ENCODE assay signal across 19 cellular contexts in the genomic region with DNA sequence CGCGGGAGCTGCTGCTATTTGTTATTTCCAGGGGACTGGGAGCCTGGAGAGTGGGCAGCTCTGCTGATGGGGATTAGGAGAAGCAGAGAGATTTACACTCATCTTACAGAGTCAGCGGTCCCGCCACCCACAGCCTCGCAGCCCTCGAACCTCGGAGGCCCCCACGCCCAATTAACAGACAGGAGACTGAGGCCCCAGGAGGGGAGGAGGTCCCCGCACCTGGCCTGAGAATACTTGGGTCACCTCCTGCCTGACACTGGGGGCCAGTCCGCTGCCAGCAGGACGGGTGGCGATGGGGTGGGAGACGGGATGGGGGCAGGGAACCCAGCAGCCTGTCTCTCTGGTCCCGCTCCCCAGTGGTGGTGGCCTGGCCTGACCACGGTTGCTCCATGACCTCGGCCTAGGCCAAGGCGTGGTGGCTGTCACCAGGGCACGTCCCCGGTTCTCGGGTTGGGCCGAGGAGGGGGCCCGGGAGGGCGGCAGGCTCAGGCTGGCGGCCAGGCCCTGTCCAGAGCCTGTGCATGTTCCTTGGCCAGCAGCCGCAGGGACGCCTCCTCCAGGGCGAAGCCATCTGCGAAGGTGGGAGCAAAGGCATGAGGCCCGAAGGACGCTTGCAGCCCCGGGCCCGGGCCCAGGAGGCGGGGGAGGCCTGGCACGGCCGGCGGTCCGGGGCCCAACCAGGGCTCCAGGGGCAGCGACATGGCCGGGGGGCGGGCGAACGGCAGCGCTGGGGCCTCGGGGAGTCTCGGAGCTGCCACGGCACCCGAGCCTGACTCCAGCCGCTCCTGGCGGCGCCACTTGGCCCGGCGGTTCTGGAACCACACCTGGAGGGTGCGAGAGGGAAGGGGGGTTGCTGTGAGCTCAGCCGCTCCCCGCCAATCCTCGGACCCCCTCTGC. TPM values are rescaled to one million over a fixed set of nuclear protein-coding genes. Genes with fewer than 3 reads are reported as not detected.
"Had no signal": no experiment of that assay in that cellular context is flagged by ENCODE, and none has a peak within 500 bp of the region (broad histone marks: within the 10 kb centered on the region; RNA-seq: fewer than 3 reads in every experiment).

No MANE protein-coding gene starts in this region.

- FAIRE-seq: endothelial cell of umbilical vein had no signal

- H3K9me3 ChIP-seq: esophagus squamous epithelium, ovary, thoracic aorta had no signal

- H3K4me3 ChIP-seq: esophagus squamous epithelium, ovary, thoracic aorta had no signal

- H3K27ac ChIP-seq: esophagus squamous epithelium, ovary, thoracic aorta had no signal

- ATAC-seq: activated T-cell treated with anti-CD3 and anti-CD28 coated beads, Interleukin-2, amount 50 U/mL, for 4 hours had no signal

- H3K36me3 ChIP-seq: ovary had no signal

- DNase-seq: activated CD4-positive, alpha-beta memory T cell treated with anti-CD3 and anti-CD28 coated beads for 36 hours; activated CD4-positive, alpha-beta T cell treated with anti-CD3 and anti-CD28 coated beads for 1 hour; activated effector memory CD4-positive, alpha-beta T cell treated with Interleukin-2 at 50 U/mL for 16 hours; activated naive CD4-positive, alpha-beta T cell treated with anti-CD3 and anti-CD28 coated beads, Interleukin-2, amount 50 U/mL, for 16 hours; activated T-cell treated with anti-CD3 and anti-CD28 coated beads, Interleukin-2, amount 50 U/mL, for 4 hours; central memory CD4-positive, alpha-beta T cell; cortex of kidney; effector CD4-positive, alpha-beta T cell; esophagus squamous epithelium; hippocampal formation; ovary; stimulated activated CD4-positive, alpha-beta T cell treated with anti-CD3 and anti-CD28 coated beads, Interleukin-1b, Interleukin-23, amount 100 ng/mL, for 48 hours; T-helper 9 cell had no signal

- H3K27me3 ChIP-seq: ovary had no signal

RNA-seq across cellular contexts. Expression of gene RAX2, which starts 1.6 kb away (rescaled TPM):
- total RNA-seq: activated CD4-positive, alpha-beta memory T cell treated with anti-CD3 and anti-CD28 coated beads for 36 hours; activated T-cell treated with anti-CD3 and anti-CD28 coated beads, Interleukin-2, amount 50 U/mL, for 4 hours; endothelial cell of umbilical vein; esophagus squamous epithelium; fibroblast of villous mesenchyme; lower leg skin; thoracic aorta; urinary bladder had no signal
- polyA plus RNA-seq: endothelial cell of umbilical vein, neural cell, urinary bladder had no signal

RNA-seq across cellular contexts. Expression of gene MATK, which starts 15.8 kb away (rescaled TPM):
- total RNA-seq: endothelial cell of umbilical vein, fibroblast of villous mesenchyme had no signal
- polyA plus RNA-seq: endothelial cell of umbilical vein had no signal
